ENCODE assay signal across 8 cellular contexts in the genomic region with DNA sequence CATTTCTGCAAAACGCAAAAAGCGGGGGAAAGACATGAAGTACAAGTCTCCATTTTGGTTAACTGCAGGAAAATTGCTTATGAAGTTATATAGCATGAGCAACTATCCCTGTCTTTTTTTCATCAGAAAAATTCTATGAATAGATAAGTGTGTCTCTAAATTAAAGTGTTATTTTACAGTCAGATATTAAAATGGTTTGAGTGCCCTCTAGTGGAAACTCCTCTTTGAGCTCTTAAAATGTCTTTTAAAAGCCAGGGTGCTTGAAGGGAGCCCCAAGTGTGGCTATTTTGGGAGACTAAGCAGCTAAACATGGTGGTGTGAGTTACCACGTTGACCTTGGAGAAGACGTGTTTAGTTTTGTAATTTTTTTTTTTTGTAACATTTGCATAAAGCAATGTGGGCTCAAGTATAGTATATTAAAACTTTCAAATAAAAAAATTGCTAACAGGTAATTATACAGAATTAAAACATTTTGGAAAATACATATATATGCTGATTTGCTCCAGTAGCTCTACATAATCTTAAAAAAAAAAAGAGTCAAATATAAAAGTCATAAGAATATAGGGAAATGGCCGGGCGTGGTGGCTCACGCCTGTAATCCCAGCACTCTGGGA.
A peak's percentile ranks its signal among the peaks of the same experiment; 100 is the strongest.
DNase-seq lines count a peak whose midpoint lies in the region; ATAC-seq and TF ChIP-seq lines count a peak whose summit lies in the region.

No MANE protein-coding gene starts in this region.

- H3K27ac Mint-ChIP-seq in endothelial cell (ENCODE audit: unreplicated experiment): no peak overlapping the region
- no peak overlapping the region for H3K27ac Mint-ChIP-seq in T-helper 17 cell

- H3K27me3 Mint-ChIP-seq in endothelial cell (ENCODE audit: unreplicated experiment): peaks cover 2% of the 10 kb centered on the region
- peaks cover 47% of the 10 kb centered on the region for H3K27me3 Mint-ChIP-seq in T-helper 17 cell

- H3K4me3 ChIP-seq in OCI-LY7 (ENCODE audit: low read depth, low read length, poor library complexity, severe bottlenecking): no peak overlapping the region

- H3K36me3 Mint-ChIP-seq in endothelial cell (ENCODE audit: low read depth, unreplicated experiment) (peaks cover 12% of the 10 kb centered on the region), T-helper 17 cell (ENCODE audit: low read depth) (peaks cover 2% of the 10 kb centered on the region)

- TF ChIP-seq CTCF in OCI-LY7 (conservative IDR thresholded peaks at IDR 0.05; ENCODE audit: low read length) (peak; percentile 90), endothelial cell (IDR thresholded peaks at IDR 0.05; ENCODE audit: unreplicated experiment) (peak; percentile 61)

- H3K9me2 ChIP-seq in OCI-LY7 (ENCODE audit: insufficient read depth, low read length): no peaks in the 10 kb centered on the region

- peak; percentile 69 for TF ChIP-seq RAD21 in Ishikawa (IDR thresholded peaks at IDR 0.05; ENCODE audit: low read depth)

- H3K36me3 ChIP-seq in OCI-LY7 (ENCODE audit: insufficient read depth, low read length): no peaks in the 10 kb centered on the region

- no peaks in the 10 kb centered on the region for H3K4me1 ChIP-seq in OCI-LY7 (ENCODE audit: insufficient read depth, low read length, poor library complexity, severe bottlenecking)

- H4K20me1 ChIP-seq in OCI-LY7 (ENCODE audit: insufficient read depth, low read length): no peaks in the 10 kb centered on the region

- TF ChIP-seq EP300 in Ishikawa (IDR thresholded peaks at IDR 0.05; ENCODE audit: borderline replicate concordance): no peak

- H3K4me1 Mint-ChIP-seq in endothelial cell (ENCODE audit: unreplicated experiment) (no peaks in the 10 kb centered on the region), T-helper 17 cell (no peaks in the 10 kb centered on the region)

- no TSS peak for BruUV-seq in OCI-LY7 (replicated peaks; lab: Mats Ljungman, UMichigan)

- no peaks in the 10 kb centered on the region for H3K9me3 ChIP-seq in OCI-LY7 (ENCODE audit: low read length)
- no peaks in the 10 kb centered on the region for H3K9me3 ChIP-seq in T-helper 17 cell (ENCODE audit: control insufficient read depth, low read length, poor library complexity, severe bottlenecking)

- POLR2A ChIA-PET in OCI-LY7 (lab: Charles Lee): interaction anchor here (0.7 to 1.1 kb wide), 5 partner anchors 131 to 1068 kb away, joined by 3 to 5 read pairs (median 3); no protein-coding TSS in a partner anchor

- no peak overlapping the region for H3K4me2 ChIP-seq in OCI-LY7 (ENCODE audit: low read length)

- CTCF ChIA-PET in OCI-LY7 (lab: Charles Lee; ENCODE audit: unreplicated experiment): interaction anchor here (1.0 kb wide), 1 partner anchor 306 kb away, joined by 3 read pairs; no protein-coding TSS in a partner anchor

- H2AFZ ChIP-seq in OCI-LY7 (ENCODE audit: low read length): no peak overlapping the region

- H3K9me3 Mint-ChIP-seq in endothelial cell (ENCODE audit: unreplicated experiment): no peaks in the 10 kb centered on the region

- H3K4me3 Mint-ChIP-seq in endothelial cell (ENCODE audit: unreplicated experiment) (no peak overlapping the region), T-helper 17 cell (no peak overlapping the region)

- intact Hi-C loops in OCI-LY7 (cut with micrococcal nuclease; ENCODE audit: unreplicated experiment): loop anchor here (5.0 to 10.0 kb wide), 2 partner anchors 120 to 308 kb away; no protein-coding TSS in a partner anchor

- ATAC-seq in HG02571 (IDR thresholded peaks at IDR 0.05; ENCODE audit: unreplicated experiment) (no peak), T-helper 17 cell (no peak)

- DNase-seq in DMS 273 treated with DMSO at 0.1 percent for 48 hours (lab: John Stamatoyannopoulos, UW) (peak; percentile 16), OCI-LY7 (ENCODE audit: low spot score) (peak; percentile 52), endothelial cell (ENCODE audit: low spot score) (no peak), middle frontal gyrus (ENCODE audit: extremely low spot score, low spot score) (peak; percentile 52), T-helper 17 cell (no peak)
- DNase-seq in stimulated activated CD4-positive, alpha-beta T cell treated with anti-CD3 and anti-CD28 coated beads, Interleukin-1b, Interleukin-23, amount 100 ng/mL, for 48 hours: no peak

- H3K79me2 ChIP-seq in OCI-LY7 (ENCODE audit: insufficient read depth, low read depth, low read length): no peaks in the 10 kb centered on the region

- H3K27ac ChIP-seq in OCI-LY7 (ENCODE audit: low read depth, low read length, poor library complexity, severe bottlenecking): no peak overlapping the region

TF ChIP-seq in Ishikawa, 13 proteins besides CTCF, POLR2A, EP300 and RAD21:
- TF ChIP-seq EGR1 (IDR thresholded peaks at IDR 0.05) (no peak), YY1 (IDR thresholded peaks at IDR 0.05; ENCODE audit: low read depth) (no peak), TCF12 (IDR thresholded peaks at IDR 0.05; ENCODE audit: low read depth) (no peak), FOXM1 (IDR thresholded peaks at IDR 0.05; ENCODE audit: borderline replicate concordance, low read depth) (no peak), ZBTB7A (IDR thresholded peaks at IDR 0.05; ENCODE audit: low read depth) (no peak), CREB1 (IDR thresholded peaks at IDR 0.05; ENCODE audit: low read depth) (no peak), TAF1 (IDR thresholded peaks at IDR 0.05; ENCODE audit: low read depth) (no peak), TEAD4 (IDR thresholded peaks at IDR 0.05) (no peak), NFIC (IDR thresholded peaks at IDR 0.05) (no peak), CEBPB (IDR thresholded peaks at IDR 0.05) (no peak)
- TF ChIP-seq, protein P1, sequence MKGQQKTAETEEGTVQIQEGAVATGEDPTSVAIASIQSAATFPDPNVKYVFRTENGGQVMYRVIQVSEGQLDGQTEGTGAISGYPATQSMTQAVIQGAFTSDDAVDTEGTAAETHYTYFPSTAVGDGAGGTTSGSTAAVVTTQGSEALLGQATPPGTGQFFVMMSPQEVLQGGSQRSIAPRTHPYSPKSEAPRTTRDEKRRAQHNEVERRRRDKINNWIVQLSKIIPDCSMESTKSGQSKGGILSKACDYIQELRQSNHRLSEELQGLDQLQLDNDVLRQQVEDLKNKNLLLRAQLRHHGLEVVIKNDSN (IDR thresholded peaks at IDR 0.05): no peak
- TF ChIP-seq, protein P2, sequence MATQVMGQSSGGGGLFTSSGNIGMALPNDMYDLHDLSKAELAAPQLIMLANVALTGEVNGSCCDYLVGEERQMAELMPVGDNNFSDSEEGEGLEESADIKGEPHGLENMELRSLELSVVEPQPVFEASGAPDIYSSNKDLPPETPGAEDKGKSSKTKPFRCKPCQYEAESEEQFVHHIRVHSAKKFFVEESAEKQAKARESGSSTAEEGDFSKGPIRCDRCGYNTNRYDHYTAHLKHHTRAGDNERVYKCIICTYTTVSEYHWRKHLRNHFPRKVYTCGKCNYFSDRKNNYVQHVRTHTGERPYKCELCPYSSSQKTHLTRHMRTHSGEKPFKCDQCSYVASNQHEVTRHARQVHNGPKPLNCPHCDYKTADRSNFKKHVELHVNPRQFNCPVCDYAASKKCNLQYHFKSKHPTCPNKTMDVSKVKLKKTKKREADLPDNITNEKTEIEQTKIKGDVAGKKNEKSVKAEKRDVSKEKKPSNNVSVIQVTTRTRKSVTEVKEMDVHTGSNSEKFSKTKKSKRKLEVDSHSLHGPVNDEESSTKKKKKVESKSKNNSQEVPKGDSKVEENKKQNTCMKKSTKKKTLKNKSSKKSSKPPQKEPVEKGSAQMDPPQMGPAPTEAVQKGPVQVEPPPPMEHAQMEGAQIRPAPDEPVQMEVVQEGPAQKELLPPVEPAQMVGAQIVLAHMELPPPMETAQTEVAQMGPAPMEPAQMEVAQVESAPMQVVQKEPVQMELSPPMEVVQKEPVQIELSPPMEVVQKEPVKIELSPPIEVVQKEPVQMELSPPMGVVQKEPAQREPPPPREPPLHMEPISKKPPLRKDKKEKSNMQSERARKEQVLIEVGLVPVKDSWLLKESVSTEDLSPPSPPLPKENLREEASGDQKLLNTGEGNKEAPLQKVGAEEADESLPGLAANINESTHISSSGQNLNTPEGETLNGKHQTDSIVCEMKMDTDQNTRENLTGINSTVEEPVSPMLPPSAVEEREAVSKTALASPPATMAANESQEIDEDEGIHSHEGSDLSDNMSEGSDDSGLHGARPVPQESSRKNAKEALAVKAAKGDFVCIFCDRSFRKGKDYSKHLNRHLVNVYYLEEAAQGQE (IDR thresholded peaks at IDR 0.05; ENCODE audit: low read depth): no peak
- TF ChIP-seq, protein P3, sequence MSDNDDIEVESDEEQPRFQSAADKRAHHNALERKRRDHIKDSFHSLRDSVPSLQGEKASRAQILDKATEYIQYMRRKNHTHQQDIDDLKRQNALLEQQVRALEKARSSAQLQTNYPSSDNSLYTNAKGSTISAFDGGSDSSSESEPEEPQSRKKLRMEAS (IDR thresholded peaks at IDR 0.05): no peak

Comparison
In these comparisons a context has a peak if more than half of its experiments do, and no peak if none do; other contexts are left out.
1. DNase-seq: peak in DMS 273 treated with DMSO at 0.1 percent for 48 hours (single experiment), OCI-LY7 (single experiment) and middle frontal gyrus (single experiment); none in endothelial cell (single experiment), T-helper 17 cell (0 of 3) and stimulated activated CD4-positive, alpha-beta T cell treated with anti-CD3 and anti-CD28 coated beads, Interleukin-1b, Interleukin-23, amount 100 ng/mL, for 48 hours (single experiment).